In the genomic region with DNA sequence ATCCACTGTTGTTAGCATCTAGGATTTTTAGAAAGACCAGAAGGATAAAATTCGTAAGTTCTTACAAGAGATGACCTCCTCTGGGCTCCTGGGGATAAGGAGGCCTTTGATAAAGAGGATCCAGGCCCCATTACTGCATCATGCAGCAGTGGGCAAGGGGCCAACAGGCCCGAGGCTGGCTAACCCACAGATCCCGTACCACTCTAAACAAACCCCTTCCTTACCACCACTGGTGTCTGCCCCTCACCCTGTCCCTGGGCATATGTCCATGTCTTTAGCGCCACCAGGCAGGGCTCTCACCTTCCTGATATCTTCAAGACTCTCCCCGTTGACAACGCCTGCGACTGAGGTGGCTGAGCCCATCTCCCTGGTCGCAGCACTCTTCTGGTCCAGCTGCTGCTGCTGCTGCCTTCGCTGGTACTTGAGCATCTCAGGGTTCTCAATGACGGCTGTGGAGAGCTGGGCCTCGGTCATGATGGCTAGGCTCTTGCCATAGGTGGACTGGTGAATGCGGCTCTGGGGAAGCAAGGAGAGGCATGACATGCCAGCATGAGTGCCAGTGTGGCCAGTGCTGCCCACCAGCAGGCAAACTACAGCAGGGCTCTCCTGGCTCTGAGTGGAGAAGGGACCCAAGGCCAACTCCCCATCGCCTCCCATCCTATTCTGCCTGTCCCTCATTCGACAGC, we compare ENCODE assay signal across 15 cellular contexts. TPM values are rescaled to one million over a fixed set of nuclear protein-coding genes. Genes with fewer than 3 reads are reported as not detected.
DNase-seq lines count a peak whose midpoint lies in the region; ATAC-seq lines count a peak whose summit lies in the region.
"Had no signal": no experiment of that assay in that cellular context is flagged by ENCODE, and none has a peak within 500 bp of the region (broad histone marks: within the 10 kb centered on the region; RNA-seq: fewer than 3 reads in every experiment).

No MANE protein-coding gene starts in this region.

- no peaks in the 10 kb centered on the region for H3K4me1 Mint-ChIP-seq in activated T-cell treated with anti-CD3 and anti-CD28 coated beads, Interleukin-2, amount 50 U/mL, for 72 hours (ENCODE audit: low read depth)
- H3K4me1 Mint-ChIP-seq in activated T-cell treated with anti-CD3 and anti-CD28 coated beads, Interleukin-2, amount 50 U/mL, for 24 hours (ENCODE audit: low read depth): no peaks in the 10 kb centered on the region
- H3K4me1 Mint-ChIP-seq: CD14-positive monocyte; CD8-positive, alpha-beta memory T cell had no signal

- H3K4me1 ChIP-seq in mesenchymal stem cell (ENCODE audit: control insufficient read depth, insufficient read depth, low read depth, low read length): no peaks in the 10 kb centered on the region
- H3K4me1 ChIP-seq: Caco-2, HAP-1 had no signal

- H3K23ac ChIP-seq in mesenchymal stem cell (ENCODE audit: low read length in 2 of 2): no peak overlapping the region

- H3K36me3 Mint-ChIP-seq in activated T-cell treated with anti-CD3 and anti-CD28 coated beads, Interleukin-2, amount 50 U/mL, for 72 hours (ENCODE audit: insufficient read depth in 2 of 2): peaks cover 2 to 30% of the 10 kb centered on the region in 2 donors
- peaks cover 93% of the 10 kb centered on the region for H3K36me3 Mint-ChIP-seq in activated T-cell treated with anti-CD3 and anti-CD28 coated beads, Interleukin-2, amount 50 U/mL, for 24 hours (ENCODE audit: low read depth)

- H2AFZ ChIP-seq in mesenchymal stem cell (ENCODE audit: low read depth, low read length): no peak overlapping the region

- no peaks in the 10 kb centered on the region for H3K27me3 ChIP-seq in mesenchymal stem cell (ENCODE audit: control insufficient read depth in 1 of 2, insufficient read depth in 1 of 2, low read length in 2 of 2)

- H3K4ac ChIP-seq in mesenchymal stem cell (ENCODE audit: low read depth in 1 of 2, low read length in 2 of 2): no peak overlapping the region

- H3K4me2 ChIP-seq in mesenchymal stem cell (ENCODE audit: low read length, poor library complexity, severe bottlenecking): no peak overlapping the region

- no peak for ATAC-seq in activated T-cell treated with anti-CD3 and anti-CD28 coated beads, Interleukin-2, amount 50 U/mL, for 72 hours (replicated peaks in 1 of 2)

- H2AK5ac ChIP-seq in mesenchymal stem cell (ENCODE audit: low read length, severe bottlenecking): no peak overlapping the region

- H2BK120ac ChIP-seq in mesenchymal stem cell (ENCODE audit: low read depth, low read length): no peak overlapping the region

- peaks cover 69 to 95% of the 10 kb centered on the region in 2 experiments for H3K36me3 ChIP-seq in mesenchymal stem cell (ENCODE audit: control insufficient read depth in 1 of 2, insufficient read depth in 2 of 2, low read depth in 1 of 2, low read length in 2 of 2)

- H3K9me3 ChIP-seq in mesenchymal stem cell (ENCODE audit: control insufficient read depth, low read length): no peaks in the 10 kb centered on the region
- H3K9me3 ChIP-seq: Caco-2, HAP-1 had no signal

- no peak overlapping the region for H3K4me3 ChIP-seq in mesenchymal stem cell (ENCODE audit: insufficient read depth in 1 of 2, low read depth in 1 of 2, low read length in 2 of 2)
- H3K4me3 ChIP-seq: HAP-1 had no signal

- no peaks in the 10 kb centered on the region for H3K9me3 Mint-ChIP-seq in activated T-cell treated with anti-CD3 and anti-CD28 coated beads, Interleukin-2, amount 50 U/mL, for 72 hours
- H3K9me3 Mint-ChIP-seq in activated T-cell treated with anti-CD3 and anti-CD28 coated beads, Interleukin-2, amount 50 U/mL, for 24 hours: no peaks in the 10 kb centered on the region
- H3K9me3 Mint-ChIP-seq: CD14-positive monocyte; CD8-positive, alpha-beta memory T cell had no signal

- H3K14ac ChIP-seq in mesenchymal stem cell (ENCODE audit: low read length in 2 of 2): no peak overlapping the region

- H2BK5ac ChIP-seq in mesenchymal stem cell (ENCODE audit: low read depth, low read length, poor library complexity, severe bottlenecking): no peak overlapping the region

- no peak overlapping the region for H3K9ac ChIP-seq in mesenchymal stem cell (ENCODE audit: low read length)

- no peak overlapping the region for H3K4me3 Mint-ChIP-seq in activated T-cell treated with anti-CD3 and anti-CD28 coated beads, Interleukin-2, amount 50 U/mL, for 72 hours
- no peak overlapping the region for H3K4me3 Mint-ChIP-seq in activated T-cell treated with anti-CD3 and anti-CD28 coated beads, Interleukin-2, amount 50 U/mL, for 24 hours
- H3K4me3 Mint-ChIP-seq: CD14-positive monocyte; CD8-positive, alpha-beta memory T cell had no signal

- peak; percentile 37 for DNase-seq in activated CD8-positive, alpha-beta memory T cell treated with anti-CD3 and anti-CD28 coated beads, Interleukin-2, amount 50 U/mL, for 48 hours
- no peak for DNase-seq in activated CD8-positive, alpha-beta memory T cell treated with anti-CD3 and anti-CD28 coated beads, Interleukin-2, amount 50 U/mL, for 4 hours
- DNase-seq in epidermal melanocyte (ENCODE audit: insufficient read length, low spot score) (peak; percentile 77), mesenchymal stem cell (no peak), putamen (ENCODE audit: low spot score) (no peak)
- DNase-seq in activated T-cell treated with anti-CD3 and anti-CD28 coated beads, Interleukin-2, amount 50 U/mL, for 72 hours: no peak
- no peak for DNase-seq in activated T-cell treated with anti-CD3 and anti-CD28 coated beads, Interleukin-2, amount 50 U/mL, for 24 hours
- DNase-seq: ACHN; Caco-2; CD8-positive, alpha-beta memory T cell; DND-41; GDM1 had no signal

- H3K27ac Mint-ChIP-seq in activated T-cell treated with anti-CD3 and anti-CD28 coated beads, Interleukin-2, amount 50 U/mL, for 72 hours: no peak overlapping the region
- no peak overlapping the region for H3K27ac Mint-ChIP-seq in activated T-cell treated with anti-CD3 and anti-CD28 coated beads, Interleukin-2, amount 50 U/mL, for 24 hours

- no peak overlapping the region for H4K8ac ChIP-seq in mesenchymal stem cell (ENCODE audit: low read length)

- H3K27ac ChIP-seq in mesenchymal stem cell (ENCODE audit: low read length, poor library complexity, severe bottlenecking): no peak overlapping the region
- H3K27ac ChIP-seq: HL-60 had no signal

- peak overlapping the region; percentile 34 for H4K91ac ChIP-seq in mesenchymal stem cell (ENCODE audit: low read length)

- H3K27me3 Mint-ChIP-seq in activated T-cell treated with anti-CD3 and anti-CD28 coated beads, Interleukin-2, amount 50 U/mL, for 72 hours (ENCODE audit: low read depth): no peaks in the 10 kb centered on the region
- no peaks in the 10 kb centered on the region for H3K27me3 Mint-ChIP-seq in activated T-cell treated with anti-CD3 and anti-CD28 coated beads, Interleukin-2, amount 50 U/mL, for 24 hours

- no peak overlapping the region for H2BK12ac ChIP-seq in mesenchymal stem cell (ENCODE audit: low read length in 2 of 2)

- no peak overlapping the region for H3K18ac ChIP-seq in mesenchymal stem cell (ENCODE audit: low read depth in 1 of 2, low read length in 2 of 2)

- H2BK15ac ChIP-seq in mesenchymal stem cell (ENCODE audit: low read depth, poor library complexity, severe bottlenecking): no peak overlapping the region

- H3K79me1 ChIP-seq in mesenchymal stem cell (replicated peaks; ENCODE audit: low read length, poor library complexity, severe bottlenecking): peaks cover 10% of the 10 kb centered on the region

- WGBS in mesenchymal stem cell: 97% methylated on average over 14 of the region's 14 CpGs

RNA-seq across cellular contexts. Expression of gene HIRA, which starts 46.2 kb away (rescaled TPM):
- polyA plus RNA-seq in mesenchymal stem cell (2013, experiment 1 of 2): 13.4 TPM
- polyA plus RNA-seq in mesenchymal stem cell (2013, experiment 2 of 2): 13.6 TPM
- 10 to 100 TPM; 30.7 to 36.6 TPM for total RNA-seq in activated T-cell treated with anti-CD3 and anti-CD28 coated beads, Interleukin-2, amount 50 U/mL, for 72 hours

RNA-seq across cellular contexts. Expression of gene MRPL40, which starts 47.0 kb away (rescaled TPM):
- polyA plus RNA-seq in mesenchymal stem cell (2013, experiment 1 of 2): 39.0 TPM
- 39.5 TPM for polyA plus RNA-seq in mesenchymal stem cell (2013, experiment 2 of 2)
- total RNA-seq in activated T-cell treated with anti-CD3 and anti-CD28 coated beads, Interleukin-2, amount 50 U/mL, for 72 hours: 10 to 100 TPM; 27.1 to 27.2 TPM

Comparison
In these comparisons a context has a peak if more than half of its experiments do, and no peak if none do; other contexts are left out.
1. DNase-seq: peak in activated CD8-positive, alpha-beta memory T cell treated with anti-CD3 and anti-CD28 coated beads, Interleukin-2, amount 50 U/mL, for 48 hours (single experiment) and epidermal melanocyte (single experiment); none in activated CD8-positive, alpha-beta memory T cell treated with anti-CD3 and anti-CD28 coated beads, Interleukin-2, amount 50 U/mL, for 4 hours (single experiment), mesenchymal stem cell (single experiment), putamen (single experiment), activated T-cell treated with anti-CD3 and anti-CD28 coated beads, Interleukin-2, amount 50 U/mL, for 72 hours (0 of 2) and activated T-cell treated with anti-CD3 and anti-CD28 coated beads, Interleukin-2, amount 50 U/mL, for 24 hours (single experiment).